In the genomic region with DNA sequence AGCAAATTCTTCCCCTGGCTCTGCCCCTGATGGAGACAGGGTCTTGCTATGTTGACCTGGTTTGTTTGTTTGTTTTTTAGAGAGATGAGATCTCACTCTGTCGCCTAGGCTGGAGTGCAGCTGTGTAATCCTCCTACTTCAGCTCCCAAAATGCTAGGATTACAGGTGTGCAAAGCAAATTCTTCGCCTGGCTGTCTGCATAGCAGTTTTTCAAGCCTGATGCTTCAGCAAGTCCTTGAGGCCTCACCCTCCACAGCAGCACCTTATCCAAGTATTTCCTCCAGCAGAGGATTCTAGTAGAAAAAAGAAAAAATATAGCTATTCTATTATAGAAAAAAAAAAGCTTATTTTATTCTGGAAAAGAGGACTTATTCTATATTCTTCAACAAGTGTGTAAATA, we compare ENCODE assay signal across 25 cellular contexts. TPM values are rescaled to one million over a fixed set of nuclear protein-coding genes. Genes with fewer than 3 reads are reported as not detected.
DNase-seq lines count a peak whose midpoint lies in the region; ATAC-seq and TF ChIP-seq lines count a peak whose summit lies in the region.
"Had no signal": no experiment of that assay in that cellular context is flagged by ENCODE, and none has a peak within 500 bp of the region (broad histone marks: within the 10 kb centered on the region; RNA-seq: fewer than 3 reads in every experiment).

No MANE protein-coding gene starts in this region.

- DNase-seq in DMS53 (lab: John Stamatoyannopoulos, UW) (peak; percentile 55), DMS53 treated with DMSO at 0.1 percent for 48 hours (lab: John Stamatoyannopoulos, UW; ENCODE audit: unreplicated experiment) (no peak), colonic mucosa (no peak), nephron progenitor cell (no peak), type B pancreatic cell (ENCODE audit: extremely low spot score, unreplicated experiment) (no peak), HEK293T (ENCODE audit: extremely low spot score) (no peak), DMS153 (lab: John Stamatoyannopoulos, UW) (no peak), aorta (no peak)
- DNase-seq: 8988T, ACHN, BE2C, DMS79, EL, GDM1, GOT3, HCEC 1CT, KG1, MG63, NCI-H2029, NCI-H446 treated with DMSO at 0.1 percent for 48 hours, NCI-H526 treated with DMSO at 0.1 percent for 48 hours, SHP77 had no signal

- H3K4me3 Mint-ChIP-seq in nephron progenitor cell: no peak overlapping the region
- H3K4me3 Mint-ChIP-seq in type B pancreatic cell: no peak overlapping the region

- H3K4me3 ChIP-seq in colonic mucosa: no peak overlapping the region
- H3K4me3 ChIP-seq in aorta (ENCODE audit: low read length in 2 of 2): no peak overlapping the region
- H3K4me3 ChIP-seq: GM12878, MG63 had no signal

- no peaks in the 10 kb centered on the region for H3K9me3 Mint-ChIP-seq in nephron progenitor cell
- no peaks in the 10 kb centered on the region for H3K9me3 Mint-ChIP-seq in type B pancreatic cell

- POLR2A ChIA-PET in HEK293T (lab: Yijun Ruan, JAX): interaction anchor here (1.1 kb wide), 1 partner anchor 31 kb away, joined by 3 read pairs; a partner anchor contains a TSS

- H3K4me1 ChIP-seq in colonic mucosa: no peaks in the 10 kb centered on the region
- no peaks in the 10 kb centered on the region for H3K4me1 ChIP-seq in aorta (ENCODE audit: control insufficient read depth in 1 of 2, insufficient read depth in 2 of 2, low read length in 2 of 2)
- H3K4me1 ChIP-seq: BE2C had no signal

- H3K9me3 ChIP-seq in colonic mucosa (no peaks in the 10 kb centered on the region), aorta (ENCODE audit: control insufficient read depth, low read length) (no peaks in the 10 kb centered on the region)
- H3K9me3 ChIP-seq: BE2C, MG63 had no signal

- WGBS in aorta, 2 donors: 75 to 76% methylated on average over 2 of the region's 2 CpGs

- CTCF ChIA-PET in HEK293T (lab: Yijun Ruan, JAX): interaction anchor here (0.6 to 3.8 kb wide), 3 partner anchors 15 to 885 kb away, joined by 3 to 25 read pairs (median 6); a partner anchor contains a TSS

- H3K4me1 Mint-ChIP-seq in nephron progenitor cell (peaks cover 16% of the 10 kb centered on the region), type B pancreatic cell (ENCODE audit: unreplicated experiment) (no peaks in the 10 kb centered on the region)

- H3K27ac Mint-ChIP-seq in nephron progenitor cell (peak overlapping the region; percentile 47), type B pancreatic cell (peak overlapping the region; percentile 43)

- no peak for ATAC-seq in aorta (ENCODE audit: low FRiP score)
- ATAC-seq: GM12878, Panc1 had no signal

- intact Hi-C loops in colonic mucosa (cut with DNase I): no loop called here
- intact Hi-C loops in aorta (cut with DNase I): loop anchor here in 1 of 2 donors (5.0 to 10.0 kb wide), 2 partner anchors 69 to 502 kb away; no protein-coding TSS in a partner anchor

- peak overlapping the region in 1 of 2 donors; percentile 38 for H3K9ac ChIP-seq in colonic mucosa (ENCODE audit: low read depth in 2 of 2, low read length in 2 of 2)

- TF ChIP-seq CTCF in colonic mucosa (IDR thresholded peaks at IDR 0.05) (no peak), nephron progenitor cell (IDR thresholded peaks at IDR 0.05) (no peak), type B pancreatic cell (conservative IDR thresholded peaks at IDR 0.05) (no peak)

- no peaks in the 10 kb centered on the region for H3K36me3 ChIP-seq in colonic mucosa
- no peaks in the 10 kb centered on the region for H3K36me3 ChIP-seq in aorta (ENCODE audit: control insufficient read depth in 1 of 2, insufficient read depth in 2 of 2, low read length in 1 of 2)
- H3K36me3 ChIP-seq: BE2C, MG63 had no signal

- H3K27ac ChIP-seq in colonic mucosa (peak overlapping the region; percentile 28), aorta (ENCODE audit: low read depth in 1 of 2, low read length in 2 of 2) (no peak overlapping the region)
- H3K27ac ChIP-seq: RWPE1 had no signal

- H3K27me3 ChIP-seq in colonic mucosa: no peaks in the 10 kb centered on the region
- H3K27me3 ChIP-seq in aorta (ENCODE audit: control insufficient read depth in 1 of 2, insufficient read depth in 2 of 2, low read length in 1 of 2): no peaks in the 10 kb centered on the region
- H3K27me3 ChIP-seq: BE2C, MG63 had no signal

- H3K36me3 Mint-ChIP-seq in nephron progenitor cell (ENCODE audit: low read depth) (no peaks in the 10 kb centered on the region), type B pancreatic cell (no peaks in the 10 kb centered on the region)

- peaks cover 17% of the 10 kb centered on the region for H3K27me3 Mint-ChIP-seq in nephron progenitor cell (ENCODE audit: low read depth, poor library complexity)
- no peaks in the 10 kb centered on the region for H3K27me3 Mint-ChIP-seq in type B pancreatic cell

TF ChIP-seq in HEK293T, 16 proteins besides CTCF, POLR2A, EP300 and RAD21:
- TF ChIP-seq SUZ12 (IDR thresholded peaks at IDR 0.05): no peak
- no peak for TF ChIP-seq FOXA1 (IDR thresholded peaks at IDR 0.05)
- no peak for TF ChIP-seq L3MBTL2 (conservative IDR thresholded peaks at IDR 0.05)
- no peak for TF ChIP-seq FOXM1 (IDR thresholded peaks at IDR 0.05; ENCODE audit: borderline replicate concordance)
- no peak for TF ChIP-seq ELF4 (IDR thresholded peaks at IDR 0.05)
TF ChIP-seq in HEK293T: peak in this region for 0.

RNA-seq across cellular contexts. Expression of a gene that starts 15.1 kb away (rescaled TPM):
- total RNA-seq in colonic mucosa: 100 to 1,000 TPM; 749 to 786 TPM
- 1,339 and 1,496 TPM in 2 replicates for total RNA-seq in type B pancreatic cell (ENCODE audit: low replicate concordance)
- 100 to 1,000 TPM; 778 to 824 TPM for total RNA-seq in aorta
- polyA plus RNA-seq in aorta: 1,000 to 10,000 TPM; 1,953 to 3,435 TPM

RNA-seq across cellular contexts. Expression of a gene that starts 31.8 kb away (rescaled TPM):
- total RNA-seq in colonic mucosa: 10 to 100 TPM; 23.9 to 29.0 TPM
- 23.6 and 29.6 TPM in 2 replicates for total RNA-seq in type B pancreatic cell (ENCODE audit: low replicate concordance)
- 10 to 100 TPM; 47.5 to 54.7 TPM for total RNA-seq in aorta
- polyA plus RNA-seq in aorta: 10 to 100 TPM in 1 of 2 donors, 1 to 10 TPM in 1; 8.3 to 10.5 TPM
